13 cellular contexts compared by ENCODE assay signal in the genomic region with DNA sequence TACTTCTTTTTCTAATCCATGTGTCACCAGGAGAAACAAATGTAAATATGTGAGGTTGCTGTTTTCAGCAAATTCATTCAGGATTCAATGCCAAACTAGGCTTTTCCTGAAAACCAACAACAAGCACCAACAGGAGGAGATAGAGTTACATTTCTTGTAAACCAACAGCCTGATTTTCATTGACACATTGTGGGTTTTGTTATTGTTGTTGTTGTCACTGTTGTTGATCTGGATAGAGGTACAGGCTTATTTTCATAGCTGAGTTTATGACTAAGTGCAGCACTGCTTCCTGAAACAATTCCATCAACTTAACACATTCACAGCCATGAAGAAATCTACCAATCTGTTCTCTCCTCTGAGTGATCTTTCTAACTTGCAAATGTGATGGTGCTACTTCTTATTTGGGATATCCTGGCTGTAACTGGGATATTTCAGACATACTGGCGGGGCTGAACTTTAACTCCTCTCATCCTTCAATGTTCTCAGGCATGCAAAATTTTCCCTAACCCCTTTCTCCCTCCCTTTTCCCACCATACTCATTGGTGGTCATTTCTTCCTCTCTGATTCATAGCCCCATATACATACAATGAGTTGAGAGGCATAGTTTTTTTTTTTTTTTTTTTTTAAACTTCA.
DNase-seq lines count a peak whose midpoint lies in the region; ATAC-seq and TF ChIP-seq lines count a peak whose summit lies in the region.
"Had no signal": no experiment of that assay in that cellular context is flagged by ENCODE, and none has a peak within 500 bp of the region (broad histone marks: within the 10 kb centered on the region; RNA-seq: fewer than 3 reads in every experiment).

No MANE protein-coding gene starts in this region.

- H3K36me3 ChIP-seq in left ventricle myocardium inferior (no peaks in the 10 kb centered on the region), uterus (no peaks in the 10 kb centered on the region), colonic mucosa (no peaks in the 10 kb centered on the region)
- H3K36me3 ChIP-seq in CD8-positive, alpha-beta T cell (ENCODE audit: insufficient read depth, low read length) = no peaks in the 10 kb centered on the region

- H3K36me3 Mint-ChIP-seq in chondrocyte (ENCODE audit: low read depth) (peaks cover under 1% of the 10 kb centered on the region), mesothelial cell of epicardium (peaks cover 3% of the 10 kb centered on the region)
- no peaks in the 10 kb centered on the region for H3K36me3 Mint-ChIP-seq in CD8-positive, alpha-beta T cell
- H3K36me3 Mint-ChIP-seq: activated naive CD4-positive, alpha-beta T cell treated with anti-CD3 and anti-CD28 coated beads, Interleukin-2, amount 50 U/mL, for 24 hours had no signal

- intact Hi-C loops in left ventricle myocardium inferior (cut with micrococcal nuclease) (loop anchor here (5.0 kb wide), 1 partner anchor 210 kb away; no protein-coding TSS in a partner anchor), Right ventricle myocardium superior (cut with DNase I) (loop anchor here (5.0 kb wide), 1 partner anchor 150 kb away; no protein-coding TSS in a partner anchor), uterus (cut with DNase I; ENCODE audit: low total_unique reads) (loop anchor here (5.0 to 10.0 kb wide), 2 partner anchors 150 to 198 kb away; partner anchors contain the start of gene PRSS23), colonic mucosa (cut with DNase I) (loop anchor here (5.0 kb wide), 3 partner anchors 150 to 210 kb away; partner anchors contain the start of gene PRSS23)
- intact Hi-C loops in CD8-positive, alpha-beta T cell (cut with DNase I, micrococcal nuclease) = loop anchor here in 1 of 2 experiments (5.0 kb wide), 1 partner anchor 150 kb away; no protein-coding TSS in a partner anchor

- no peaks in the 10 kb centered on the region for H3K27me3 Mint-ChIP-seq in chondrocyte (ENCODE audit: low read depth)
- no peaks in the 10 kb centered on the region for H3K27me3 Mint-ChIP-seq in mesothelial cell of epicardium (ENCODE audit: low read depth)
- no peaks in the 10 kb centered on the region for H3K27me3 Mint-ChIP-seq in CD8-positive, alpha-beta T cell (ENCODE audit: low read depth)
- H3K27me3 Mint-ChIP-seq: activated naive CD4-positive, alpha-beta T cell treated with anti-CD3 and anti-CD28 coated beads, Interleukin-2, amount 50 U/mL, for 24 hours had no signal

- H3K9me3 Mint-ChIP-seq in chondrocyte (ENCODE audit: low read depth) (peaks cover 3% of the 10 kb centered on the region), mesothelial cell of epicardium (no peaks in the 10 kb centered on the region)
- H3K9me3 Mint-ChIP-seq in CD8-positive, alpha-beta T cell = no peaks in the 10 kb centered on the region
- H3K9me3 Mint-ChIP-seq: activated naive CD4-positive, alpha-beta T cell treated with anti-CD3 and anti-CD28 coated beads, Interleukin-2, amount 50 U/mL, for 24 hours had no signal

- H3K4me3 Mint-ChIP-seq in chondrocyte (ENCODE audit: unreplicated experiment) (no peak overlapping the region), mesothelial cell of epicardium (no peak overlapping the region)
- H3K4me3 Mint-ChIP-seq in CD8-positive, alpha-beta T cell = no peak overlapping the region
- H3K4me3 Mint-ChIP-seq: activated naive CD4-positive, alpha-beta T cell treated with anti-CD3 and anti-CD28 coated beads, Interleukin-2, amount 50 U/mL, for 24 hours; B cell had no signal

- H3K4me1 Mint-ChIP-seq in chondrocyte (ENCODE audit: low read depth) = peaks cover 31% of the 10 kb centered on the region
- H3K4me1 Mint-ChIP-seq in mesothelial cell of epicardium = peaks cover 20% of the 10 kb centered on the region
- H3K4me1 Mint-ChIP-seq in CD8-positive, alpha-beta T cell (ENCODE audit: low read depth) = no peaks in the 10 kb centered on the region

- H3K27ac ChIP-seq in left ventricle myocardium inferior (replicated peaks) (peak overlapping the region; percentile 7), uterus (peak overlapping the region; percentile 55 to 84), colonic mucosa (no peak overlapping the region)
- H3K27ac ChIP-seq in CD8-positive, alpha-beta T cell (ENCODE audit: low read depth, low read length) = no peak overlapping the region

- no peak for DNase-seq in left ventricle myocardium inferior
- no peak for DNase-seq in Right ventricle myocardium superior
- no peak for DNase-seq in chondrocyte (ENCODE audit: low spot score)
- no peak for DNase-seq in mesothelial cell of epicardium (ENCODE audit: low spot score in 2 of 2, unreplicated experiment in 2 of 2)
- no peak for DNase-seq in uterus
- no peak for DNase-seq in CD8-positive, alpha-beta T cell
- DNase-seq in colonic mucosa = no peak
- DNase-seq: MV-4-11, NCI-H524 treated with DMSO at 0.1 percent for 48 hours, retina had no signal

- POLR2A ChIA-PET in CD8-positive, alpha-beta T cell (lab: Charles Lee) = no interaction called here

- TF ChIP-seq CTCF in left ventricle myocardium inferior (IDR thresholded peaks at IDR 0.05; ENCODE audit: borderline replicate concordance) = no peak
- TF ChIP-seq CTCF in chondrocyte (IDR thresholded peaks at IDR 0.05) = peak; percentile 62
- TF ChIP-seq CTCF in mesothelial cell of epicardium (IDR thresholded peaks at IDR 0.05; ENCODE audit: unreplicated experiment) = no peak
- no peak for TF ChIP-seq CTCF in uterus (IDR thresholded peaks at IDR 0.05)
- TF ChIP-seq CTCF in CD8-positive, alpha-beta T cell (IDR thresholded peaks at IDR 0.05) = no peak
- TF ChIP-seq CTCF in colonic mucosa (IDR thresholded peaks at IDR 0.05) = no peak

- ATAC-seq in Right ventricle myocardium superior (ENCODE audit: poor library complexity) (no peak), HG03354 (IDR thresholded peaks at IDR 0.05; ENCODE audit: poor library complexity, severe bottlenecking, unreplicated experiment) (no peak)
- ATAC-seq in CD8-positive, alpha-beta T cell = no peak

- H3K9ac ChIP-seq in colonic mucosa (ENCODE audit: low read depth in 2 of 2, low read length in 2 of 2) = no peak overlapping the region

- no peaks in the 10 kb centered on the region for H3K27me3 ChIP-seq in left ventricle myocardium inferior (ENCODE audit: low read depth)
- no peaks in the 10 kb centered on the region for H3K27me3 ChIP-seq in uterus
- H3K27me3 ChIP-seq in CD8-positive, alpha-beta T cell (ENCODE audit: insufficient read depth, low read length) = no peaks in the 10 kb centered on the region
- H3K27me3 ChIP-seq in colonic mucosa = no peaks in the 10 kb centered on the region

- H3K27ac Mint-ChIP-seq in chondrocyte (ENCODE audit: unreplicated experiment) = peak overlapping the region; percentile 68
- H3K27ac Mint-ChIP-seq in mesothelial cell of epicardium = peak overlapping the region; percentile 52
- H3K27ac Mint-ChIP-seq in CD8-positive, alpha-beta T cell = no peak overlapping the region
- H3K27ac Mint-ChIP-seq: activated naive CD4-positive, alpha-beta T cell treated with anti-CD3 and anti-CD28 coated beads, Interleukin-2, amount 50 U/mL, for 24 hours; B cell had no signal

- H3K4me3 ChIP-seq in left ventricle myocardium inferior (no peak overlapping the region), uterus (no peak overlapping the region), colonic mucosa (no peak overlapping the region)
- H3K4me3 ChIP-seq in CD8-positive, alpha-beta T cell (ENCODE audit: low read depth, low read length) = no peak overlapping the region

- H3K4me1 ChIP-seq in left ventricle myocardium inferior (peaks cover 47% of the 10 kb centered on the region), uterus (peaks cover 0 to 15% of the 10 kb centered on the region in 2 donors), colonic mucosa (no peaks in the 10 kb centered on the region)
- H3K4me1 ChIP-seq in CD8-positive, alpha-beta T cell (ENCODE audit: insufficient read depth, low read length) = no peaks in the 10 kb centered on the region

- H3K9me3 ChIP-seq in left ventricle myocardium inferior (replicated peaks) (no peaks in the 10 kb centered on the region), uterus (no peaks in the 10 kb centered on the region), colonic mucosa (no peaks in the 10 kb centered on the region)
- H3K9me3 ChIP-seq in CD8-positive, alpha-beta T cell (ENCODE audit: low read length) = no peaks in the 10 kb centered on the region

- no peak for TF ChIP-seq POLR2A in uterus (IDR thresholded peaks at IDR 0.05)

- CTCF ChIA-PET in CD8-positive, alpha-beta T cell (lab: Charles Lee) = interaction anchor here (1.4 kb wide), 1 partner anchor 49 kb away, joined by 3 read pairs; no protein-coding TSS in a partner anchor

Comparison
In these comparisons a context has a peak if more than half of its experiments do, and no peak if none do; other contexts are left out.
1. H3K27ac ChIP-seq: peak in left ventricle myocardium inferior (single experiment) and uterus (2 of 2); none in CD8-positive, alpha-beta T cell (single experiment) and colonic mucosa (single experiment).